In the genomic region with DNA sequence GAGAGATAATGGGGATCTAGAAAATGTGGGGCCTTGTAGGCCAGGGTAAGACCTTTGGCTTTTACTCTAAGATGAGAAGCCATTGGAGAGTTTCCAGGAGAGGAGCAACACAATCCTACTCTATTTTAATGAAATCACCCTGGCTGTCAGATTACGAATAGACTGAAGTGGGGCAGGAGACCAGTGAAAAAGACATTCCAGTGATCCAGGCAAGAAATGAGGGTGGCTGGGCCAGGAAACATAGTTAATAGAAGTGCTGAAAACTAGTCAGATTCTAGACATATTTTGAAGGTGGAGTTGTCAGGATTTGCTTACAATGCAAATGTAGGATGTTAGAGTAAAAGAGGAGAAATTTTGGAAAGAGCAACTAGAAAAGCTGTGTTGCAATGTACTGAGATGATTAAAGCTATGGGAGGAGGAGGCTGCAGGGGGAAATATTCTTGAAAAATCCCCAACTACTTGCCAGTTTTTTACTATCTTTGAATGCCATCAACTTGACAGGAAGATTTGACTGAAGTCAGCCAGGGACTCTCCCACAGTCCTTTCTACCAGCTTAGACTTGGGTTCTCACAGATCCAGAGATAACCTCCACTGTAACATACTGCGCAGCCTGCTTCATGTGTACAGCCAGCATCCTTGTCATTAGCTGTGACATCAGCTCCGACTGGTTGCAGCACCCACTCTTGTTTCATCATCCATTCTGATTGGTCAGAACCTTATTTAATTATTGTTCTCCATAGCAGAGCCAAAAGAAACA, we compare ENCODE assay signal across 9 cellular contexts.
DNase-seq lines count a peak whose midpoint lies in the region; ATAC-seq and TF ChIP-seq lines count a peak whose summit lies in the region.
"Had no signal": no experiment of that assay in that cellular context is flagged by ENCODE, and none has a peak within 500 bp of the region (broad histone marks: within the 10 kb centered on the region; RNA-seq: fewer than 3 reads in every experiment).

No MANE protein-coding gene starts in this region.

- ATAC-seq in GM18520 (IDR thresholded peaks at IDR 0.05; ENCODE audit: unreplicated experiment): peak; percentile 47
- peak; percentile 64 to 78 for ATAC-seq in natural killer cell treated with Interleukin-12 subunit alpha and Interleukin-12 subunit beta and Interleukin-15 and Interleukin-18, amount 100 ng/mL, for 72 hours
- no peak for ATAC-seq in GM18861 (IDR thresholded peaks at IDR 0.05; ENCODE audit: unreplicated experiment)

- no peaks in the 10 kb centered on the region for H3K9me3 Mint-ChIP-seq in natural killer cell treated with Interleukin-12 subunit alpha and Interleukin-12 subunit beta and Interleukin-15 and Interleukin-18, amount 100 ng/mL, for 72 hours
- H3K9me3 Mint-ChIP-seq: effector memory CD8-positive, alpha-beta T cell had no signal

- H3K36me3 ChIP-seq in brain microvascular endothelial cell (replicated peaks): no peaks in the 10 kb centered on the region

- peaks cover 22 to 25% of the 10 kb centered on the region in 2 donors for H3K4me1 Mint-ChIP-seq in natural killer cell treated with Interleukin-12 subunit alpha and Interleukin-12 subunit beta and Interleukin-15 and Interleukin-18, amount 100 ng/mL, for 72 hours (ENCODE audit: low read depth in 2 of 2)

- H3K4me3 ChIP-seq in AG10803 (ENCODE audit: low read length): no peak overlapping the region
- no peak overlapping the region for H3K4me3 ChIP-seq in brain microvascular endothelial cell (ENCODE audit: low read depth, low read length)

- H3K4me3 Mint-ChIP-seq in natural killer cell treated with Interleukin-12 subunit alpha and Interleukin-12 subunit beta and Interleukin-15 and Interleukin-18, amount 100 ng/mL, for 72 hours: no peak overlapping the region
- H3K4me3 Mint-ChIP-seq: effector memory CD8-positive, alpha-beta T cell had no signal

- H3K36me3 Mint-ChIP-seq in natural killer cell treated with Interleukin-12 subunit alpha and Interleukin-12 subunit beta and Interleukin-15 and Interleukin-18, amount 100 ng/mL, for 72 hours: no peaks in the 10 kb centered on the region

- DNase-seq in AG10803 (ENCODE audit: low read depth): peak; percentile 77
- DNase-seq in brain microvascular endothelial cell: no peak
- DNase-seq in natural killer cell treated with Interleukin-12 subunit alpha and Interleukin-12 subunit beta and Interleukin-15 and Interleukin-18, amount 100 ng/mL, for 72 hours (ENCODE audit: low spot score): peak; percentile 82
- DNase-seq in kidney tubule cell (ENCODE audit: low spot score): no peak
- DNase-seq in foreskin melanocyte: no peak
- DNase-seq in medulla oblongata (ENCODE audit: extremely low spot score): no peak
- DNase-seq: effector memory CD8-positive, alpha-beta T cell had no signal

- H3K27ac Mint-ChIP-seq in natural killer cell treated with Interleukin-12 subunit alpha and Interleukin-12 subunit beta and Interleukin-15 and Interleukin-18, amount 100 ng/mL, for 72 hours: no peak overlapping the region
- H3K27ac Mint-ChIP-seq: effector memory CD8-positive, alpha-beta T cell had no signal

- no peak for TF ChIP-seq CTCF in AG10803 (conservative IDR thresholded peaks at IDR 0.05; ENCODE audit: low read length)
- no peak for TF ChIP-seq CTCF in brain microvascular endothelial cell (IDR thresholded peaks at IDR 0.05; ENCODE audit: low read depth, low read length, missing control alignments)

- in situ Hi-C loops in brain microvascular endothelial cell (cut with HindIII; ENCODE audit: low pct_ligation_motif_present, low sequenced_read_pairs): no loop called here

- peak overlapping the region; percentile 63 for H3K27ac ChIP-seq in brain microvascular endothelial cell

- H3K27me3 ChIP-seq in brain microvascular endothelial cell (replicated peaks): no peaks in the 10 kb centered on the region

- no peaks in the 10 kb centered on the region for H3K27me3 Mint-ChIP-seq in natural killer cell treated with Interleukin-12 subunit alpha and Interleukin-12 subunit beta and Interleukin-15 and Interleukin-18, amount 100 ng/mL, for 72 hours
- H3K27me3 Mint-ChIP-seq: effector memory CD8-positive, alpha-beta T cell had no signal

Comparison
In these comparisons a context has a peak if more than half of its experiments do, and no peak if none do; other contexts are left out.
1. DNase-seq: peak in AG10803 (single experiment) and natural killer cell treated with Interleukin-12 subunit alpha and Interleukin-12 subunit beta and Interleukin-15 and Interleukin-18, amount 100 ng/mL, for 72 hours (single experiment); none in brain microvascular endothelial cell (single experiment), kidney tubule cell (single experiment), foreskin melanocyte (single experiment) and medulla oblongata (single experiment).